23 cellular contexts compared by ENCODE assay signal in the genomic region with DNA sequence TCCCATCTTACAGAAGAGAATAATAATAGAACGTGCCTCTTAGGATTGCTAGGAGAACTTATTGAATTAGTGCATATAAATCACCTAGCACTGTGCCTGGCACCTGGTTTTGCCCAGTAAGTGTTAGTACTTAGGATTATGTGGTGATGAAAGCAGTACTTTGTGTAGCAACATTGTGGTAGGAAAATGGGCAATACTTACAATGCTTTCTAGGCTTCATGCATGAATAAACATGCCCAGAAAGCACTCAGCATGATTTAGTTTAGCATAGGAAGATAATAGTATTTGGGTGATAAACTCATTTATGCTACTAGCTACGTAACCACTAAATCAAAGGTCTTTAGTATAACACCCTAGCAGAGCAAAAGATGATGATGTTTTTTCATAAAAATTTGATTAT.
A peak's percentile ranks its signal among the peaks of the same experiment; 100 is the strongest.
DNase-seq lines count a peak whose midpoint lies in the region; ATAC-seq and TF ChIP-seq lines count a peak whose summit lies in the region.
"Had no signal": no experiment of that assay in that cellular context is flagged by ENCODE, and none has a peak within 500 bp of the region (broad histone marks: within the 10 kb centered on the region; RNA-seq: fewer than 3 reads in every experiment).

No MANE protein-coding gene starts in this region.

- DNase-seq in NCI-H1105 treated with DMSO at 0.1 percent for 48 hours (lab: John Stamatoyannopoulos, UW) = peak; percentile 10
- no peak for DNase-seq in NCI-H1105 (lab: John Stamatoyannopoulos, UW)
- no peak for DNase-seq in HEK293T (ENCODE audit: extremely low spot score)
- peak; percentile 16 for DNase-seq in NCI-H510A (lab: John Stamatoyannopoulos, UW)
- no peak for DNase-seq in activated naive CD8-positive, alpha-beta T cell treated with anti-CD3 and anti-CD28 coated beads, Interleukin-2, amount 50 U/mL, for 24 hours
- no peak for DNase-seq in DMS 273 (lab: John Stamatoyannopoulos, UW; ENCODE audit: unreplicated experiment)
- DNase-seq: 8988T; CD8-positive, alpha-beta T cell; EL; H9; IMR-90; Karpas-422; MG63; NCI-H146; NCI-H2081 treated with DMSO at 0.1 percent for 48 hours; NCI-H524; NK-92 treated with Interleukin-12 subunit alpha and Interleukin-12 subunit beta, amount 100 ng/mL, for 24 hours; OCI-M1; RPMI8226; SIG-M5; T-helper 17 cell had no signal

- H3K4me3 Mint-ChIP-seq in activated naive CD8-positive, alpha-beta T cell treated with anti-CD3 and anti-CD28 coated beads, Interleukin-2, amount 50 U/mL, for 24 hours = no peak overlapping the region
- H3K4me3 Mint-ChIP-seq: CD8-positive, alpha-beta T cell; H9; T-helper 17 cell had no signal

- peaks cover 10% of the 10 kb centered on the region for H3K36me3 Mint-ChIP-seq in activated naive CD8-positive, alpha-beta T cell treated with anti-CD3 and anti-CD28 coated beads, Interleukin-2, amount 50 U/mL, for 24 hours (ENCODE audit: low read depth)

- ATAC-seq in esophagus mucosa = peak; percentile 17
- no peak for ATAC-seq in activated naive CD8-positive, alpha-beta T cell treated with anti-CD3 and anti-CD28 coated beads, Interleukin-2, amount 50 U/mL, for 24 hours
- no peak for ATAC-seq in GM18517 (IDR thresholded peaks at IDR 0.05; ENCODE audit: unreplicated experiment)
- ATAC-seq: CD8-positive, alpha-beta T cell; T-helper 17 cell had no signal

- POLR2A ChIA-PET in HEK293T (lab: Yijun Ruan, JAX) = no interaction called here

- no peaks in the 10 kb centered on the region for H3K4me1 Mint-ChIP-seq in activated naive CD8-positive, alpha-beta T cell treated with anti-CD3 and anti-CD28 coated beads, Interleukin-2, amount 50 U/mL, for 24 hours
- H3K4me1 Mint-ChIP-seq: T-helper 17 cell had no signal

- no peak overlapping the region for H3K27ac Mint-ChIP-seq in activated naive CD8-positive, alpha-beta T cell treated with anti-CD3 and anti-CD28 coated beads, Interleukin-2, amount 50 U/mL, for 24 hours
- H3K27ac Mint-ChIP-seq: CD8-positive, alpha-beta T cell; H9; T-helper 17 cell had no signal

- H3K27me3 Mint-ChIP-seq in activated naive CD8-positive, alpha-beta T cell treated with anti-CD3 and anti-CD28 coated beads, Interleukin-2, amount 50 U/mL, for 24 hours = no peaks in the 10 kb centered on the region
- H3K27me3 Mint-ChIP-seq: T-helper 17 cell had no signal

- CTCF ChIA-PET in HEK293T (lab: Yijun Ruan, JAX) = no interaction called here

- H3K9me3 Mint-ChIP-seq in activated naive CD8-positive, alpha-beta T cell treated with anti-CD3 and anti-CD28 coated beads, Interleukin-2, amount 50 U/mL, for 24 hours = no peaks in the 10 kb centered on the region
- H3K9me3 Mint-ChIP-seq: CD8-positive, alpha-beta T cell; H9 had no signal

TF ChIP-seq in HEK293T, 16 proteins besides CTCF, POLR2A, EP300 and RAD21:
- TF ChIP-seq, protein P1, sequence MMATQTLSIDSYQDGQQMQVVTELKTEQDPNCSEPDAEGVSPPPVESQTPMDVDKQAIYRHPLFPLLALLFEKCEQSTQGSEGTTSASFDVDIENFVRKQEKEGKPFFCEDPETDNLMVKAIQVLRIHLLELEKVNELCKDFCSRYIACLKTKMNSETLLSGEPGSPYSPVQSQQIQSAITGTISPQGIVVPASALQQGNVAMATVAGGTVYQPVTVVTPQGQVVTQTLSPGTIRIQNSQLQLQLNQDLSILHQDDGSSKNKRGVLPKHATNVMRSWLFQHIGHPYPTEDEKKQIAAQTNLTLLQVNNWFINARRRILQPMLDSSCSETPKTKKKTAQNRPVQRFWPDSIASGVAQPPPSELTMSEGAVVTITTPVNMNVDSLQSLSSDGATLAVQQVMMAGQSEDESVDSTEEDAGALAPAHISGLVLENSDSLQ (IDR thresholded peaks at IDR 0.05) = peak; percentile 5; the same call in 1 of the 2 replicates
- TF ChIP-seq HDGF (IDR thresholded peaks at IDR 0.05; ENCODE audit: borderline replicate concordance) = no peak

Comparison
In these comparisons a context has a peak if more than half of its experiments do, and no peak if none do; other contexts are left out.
1. DNase-seq: peak in NCI-H1105 treated with DMSO at 0.1 percent for 48 hours (single experiment) and NCI-H510A (single experiment); none in NCI-H1105 (single experiment), HEK293T (single experiment), activated naive CD8-positive, alpha-beta T cell treated with anti-CD3 and anti-CD28 coated beads, Interleukin-2, amount 50 U/mL, for 24 hours (single experiment) and DMS 273 (single experiment).